In genomic region chr18:70289351-70290330, GRCh38 we compare ENCODE assay signal across 8 cellular contexts. TPM values are rescaled to one million over a fixed set of nuclear protein-coding genes. Genes with fewer than 3 reads are reported as not detected.
DNase-seq lines count a peak whose midpoint lies in the region; ATAC-seq and TF ChIP-seq lines count a peak whose summit lies in the region.

No MANE protein-coding gene starts in this region.

- intact Hi-C loops in activated B cell treated with CpG ODN at 0.5 μM for 24 hours (cut with micrococcal nuclease) = loop anchor here (1.0 to 10.0 kb wide), 3 partner anchors 84 to 163 kb away; partner anchors contain the start of gene RTTN

- CTCF ChIA-PET in activated B cell treated with CpG ODN at 0.5 μM for 24 hours (lab: Charles Lee) = no interaction called here

- DNase-seq in NCI-H345 (lab: John Stamatoyannopoulos, UW) = peak; percentile 29
- DNase-seq in NCI-H345 treated with DMSO at 0.1 percent for 48 hours (lab: John Stamatoyannopoulos, UW; ENCODE audit: unreplicated experiment) = no peak
- DNase-seq in activated B cell treated with CpG ODN at 0.5 μM for 24 hours = peak; percentile 20
- peak; percentile 44 for DNase-seq in fibroblast of pulmonary artery (ENCODE audit: low read depth)
- DNase-seq in natural killer cell treated with Interleukin-12 subunit alpha and Interleukin-12 subunit beta and Interleukin-15 and Interleukin-18, amount 100 ng/mL, for 72 hours (ENCODE audit: low spot score) = peak; percentile 69
- no peak for DNase-seq in NCI-H1436 treated with DMSO at 0.1 percent for 48 hours (lab: John Stamatoyannopoulos, UW)

- peak; percentile 41 for ATAC-seq in GM21381 (IDR thresholded peaks at IDR 0.05; ENCODE audit: unreplicated experiment)
- ATAC-seq in HG03571 (IDR thresholded peaks at IDR 0.05; ENCODE audit: unreplicated experiment) = peak; percentile 43
- peak; percentile 43 for ATAC-seq in activated B cell treated with CpG ODN at 0.5 μM for 24 hours (ENCODE audit: low read depth)
- ATAC-seq in natural killer cell treated with Interleukin-12 subunit alpha and Interleukin-12 subunit beta and Interleukin-15 and Interleukin-18, amount 100 ng/mL, for 72 hours = peak; percentile 67 to 74

- H3K4me1 Mint-ChIP-seq in activated B cell treated with CpG ODN at 0.5 μM for 24 hours = peaks cover 13% of the 10 kb centered on the region
- H3K4me1 Mint-ChIP-seq in natural killer cell treated with Interleukin-12 subunit alpha and Interleukin-12 subunit beta and Interleukin-15 and Interleukin-18, amount 100 ng/mL, for 72 hours (ENCODE audit: low read depth in 2 of 2) = peaks cover 5 to 25% of the 10 kb centered on the region in 2 donors

- no peaks in the 10 kb centered on the region for H3K9me3 Mint-ChIP-seq in activated B cell treated with CpG ODN at 0.5 μM for 24 hours
- H3K9me3 Mint-ChIP-seq in natural killer cell treated with Interleukin-12 subunit alpha and Interleukin-12 subunit beta and Interleukin-15 and Interleukin-18, amount 100 ng/mL, for 72 hours = no peaks in the 10 kb centered on the region

- H3K4me3 ChIP-seq in fibroblast of pulmonary artery (replicated peaks; ENCODE audit: low read depth, low read length) = peak overlapping the region; percentile 73

- H3K27me3 Mint-ChIP-seq in activated B cell treated with CpG ODN at 0.5 μM for 24 hours = peaks cover 24% of the 10 kb centered on the region
- H3K27me3 Mint-ChIP-seq in natural killer cell treated with Interleukin-12 subunit alpha and Interleukin-12 subunit beta and Interleukin-15 and Interleukin-18, amount 100 ng/mL, for 72 hours = peaks cover 0 to 6% of the 10 kb centered on the region in 2 donors

- H3K4me3 Mint-ChIP-seq in activated B cell treated with CpG ODN at 0.5 μM for 24 hours = peak overlapping the region; percentile 82
- H3K4me3 Mint-ChIP-seq in natural killer cell treated with Interleukin-12 subunit alpha and Interleukin-12 subunit beta and Interleukin-15 and Interleukin-18, amount 100 ng/mL, for 72 hours = peak overlapping the region; percentile 73

- POLR2A ChIA-PET in activated B cell treated with CpG ODN at 0.5 μM for 24 hours (lab: Charles Lee) = no interaction called here

- TF ChIP-seq CTCF in activated B cell treated with CpG ODN at 0.5 μM for 24 hours (IDR thresholded peaks at IDR 0.05) = no peak
- no peak for TF ChIP-seq CTCF in fibroblast of pulmonary artery (IDR thresholded peaks at IDR 0.05; ENCODE audit: low read length, missing control alignments)

- no peaks in the 10 kb centered on the region for H3K36me3 Mint-ChIP-seq in activated B cell treated with CpG ODN at 0.5 μM for 24 hours (ENCODE audit: low read depth)
- H3K36me3 Mint-ChIP-seq in natural killer cell treated with Interleukin-12 subunit alpha and Interleukin-12 subunit beta and Interleukin-15 and Interleukin-18, amount 100 ng/mL, for 72 hours = no peaks in the 10 kb centered on the region

- no peak overlapping the region for H3K27ac Mint-ChIP-seq in activated B cell treated with CpG ODN at 0.5 μM for 24 hours
- H3K27ac Mint-ChIP-seq in natural killer cell treated with Interleukin-12 subunit alpha and Interleukin-12 subunit beta and Interleukin-15 and Interleukin-18, amount 100 ng/mL, for 72 hours = peak overlapping the region in 1 of 2 donors; percentile 80

RNA-seq across cellular contexts. Expression of gene SOCS6, which starts 0.8 kb away (rescaled TPM):
- total RNA-seq in activated B cell treated with CpG ODN at 0.5 μM for 24 hours = 1.1 and 1.6 TPM in 2 replicates
- 1 to 10 TPM; 2.8 to 5.4 TPM for total RNA-seq in natural killer cell treated with Interleukin-12 subunit alpha and Interleukin-12 subunit beta and Interleukin-15 and Interleukin-18, amount 100 ng/mL, for 72 hours

Comparison
In these comparisons a context has a peak if more than half of its experiments do, and no peak if none do; other contexts are left out.
1. DNase-seq: peak in NCI-H345 (single experiment), activated B cell treated with CpG ODN at 0.5 μM for 24 hours (single experiment), fibroblast of pulmonary artery (single experiment) and natural killer cell treated with Interleukin-12 subunit alpha and Interleukin-12 subunit beta and Interleukin-15 and Interleukin-18, amount 100 ng/mL, for 72 hours (single experiment); none in NCI-H345 treated with DMSO at 0.1 percent for 48 hours (single experiment) and NCI-H1436 treated with DMSO at 0.1 percent for 48 hours (single experiment).
2. Peak in every context shown above with its lines, with median percentiles within 50 percentile points of each other: ATAC-seq.